Comparison of ENCODE assay signal across 9 cellular contexts in genomic region chr17:37067555-37068111, GRCh38.
DNase-seq lines count a peak whose midpoint lies in the region; ATAC-seq and TF ChIP-seq lines count a peak whose summit lies in the region.
"Had no signal": no experiment of that assay in that cellular context is flagged by ENCODE, and none has a peak within 500 bp of the region (broad histone marks: within the 10 kb centered on the region; RNA-seq: fewer than 3 reads in every experiment).

No MANE protein-coding gene starts in this region.

- H3K9me3 Mint-ChIP-seq in HFFc6 (no peaks in the 10 kb centered on the region), immature natural killer cell (no peaks in the 10 kb centered on the region)
- no peaks in the 10 kb centered on the region for H3K9me3 Mint-ChIP-seq in activated naive CD4-positive, alpha-beta T cell treated with anti-CD3 and anti-CD28 coated beads for 36 hours
- H3K9me3 Mint-ChIP-seq: activated naive CD4-positive, alpha-beta T cell treated with anti-CD3 and anti-CD28 coated beads, Interleukin-2, amount 50 U/mL, for 72 hours had no signal

- H3K36me3 ChIP-seq in right atrium auricular region (no peaks in the 10 kb centered on the region), smooth muscle cell (ENCODE audit: low read depth) (no peaks in the 10 kb centered on the region)

- H3K4me2 ChIP-seq in smooth muscle cell: peak overlapping the region; percentile 36

- H3K27me3 ChIP-seq in right atrium auricular region: no peaks in the 10 kb centered on the region
- no peaks in the 10 kb centered on the region for H3K27me3 ChIP-seq in smooth muscle cell (ENCODE audit: low read depth)

- H3K79me2 ChIP-seq in smooth muscle cell (ENCODE audit: low read depth): no peaks in the 10 kb centered on the region

- no peak for TF ChIP-seq CTCF in HFFc6 (IDR thresholded peaks at IDR 0.05)
- no peak for TF ChIP-seq CTCF in right atrium auricular region (IDR thresholded peaks at IDR 0.05)
- TF ChIP-seq CTCF in smooth muscle cell (IDR thresholded peaks at IDR 0.05; ENCODE audit: borderline replicate concordance, insufficient read depth, poor library complexity, severe bottlenecking): no peak

- CTCF ChIA-PET in activated naive CD4-positive, alpha-beta T cell treated with anti-CD3 and anti-CD28 coated beads for 36 hours (lab: Charles Lee): interaction anchor here (1.0 kb wide), 1 partner anchor 20 kb away, joined by 4 read pairs; no protein-coding TSS in a partner anchor

- H3K27ac ChIP-seq in right atrium auricular region (no peak overlapping the region), smooth muscle cell (ENCODE audit: low read depth) (no peak overlapping the region)

- H3K9ac ChIP-seq in smooth muscle cell (ENCODE audit: low read depth): no peak overlapping the region

- DNase-seq in HFFc6 (peak; percentile 74), T1000 (lab: John Stamatoyannopoulos, UW) (peak; percentile 74), right atrium auricular region (ENCODE audit: low spot score) (peak; percentile 60), smooth muscle cell (lab: John Stamatoyannopoulos, UW; ENCODE audit: unreplicated experiment) (no peak), cerebellar cortex (ENCODE audit: low spot score) (no peak), immature natural killer cell (no peak)
- no peak for DNase-seq in activated naive CD4-positive, alpha-beta T cell treated with anti-CD3 and anti-CD28 coated beads for 36 hours

- H3K36me3 Mint-ChIP-seq in HFFc6 (ENCODE audit: low read depth) (no peaks in the 10 kb centered on the region), immature natural killer cell (no peaks in the 10 kb centered on the region)
- no peaks in the 10 kb centered on the region for H3K36me3 Mint-ChIP-seq in activated naive CD4-positive, alpha-beta T cell treated with anti-CD3 and anti-CD28 coated beads for 36 hours (ENCODE audit: low read depth)
- H3K36me3 Mint-ChIP-seq: activated naive CD4-positive, alpha-beta T cell treated with anti-CD3 and anti-CD28 coated beads, Interleukin-2, amount 50 U/mL, for 72 hours had no signal

- ATAC-seq in GM21528 (IDR thresholded peaks at IDR 0.05; ENCODE audit: low FRiP score, unreplicated experiment): no peak

- H3K9me3 ChIP-seq in right atrium auricular region: no peaks in the 10 kb centered on the region
- no peaks in the 10 kb centered on the region for H3K9me3 ChIP-seq in smooth muscle cell (replicated peaks; ENCODE audit: low read depth)

- no peak overlapping the region for H2AFZ ChIP-seq in smooth muscle cell (ENCODE audit: low read depth)

- peaks cover 12% of the 10 kb centered on the region for H3K4me1 Mint-ChIP-seq in HFFc6 (ENCODE audit: low read depth)
- no peaks in the 10 kb centered on the region for H3K4me1 Mint-ChIP-seq in activated naive CD4-positive, alpha-beta T cell treated with anti-CD3 and anti-CD28 coated beads for 36 hours (ENCODE audit: low read depth)
- H3K4me1 Mint-ChIP-seq in immature natural killer cell: no peaks in the 10 kb centered on the region

- H3K27ac Mint-ChIP-seq in HFFc6: no peak overlapping the region
- no peak overlapping the region for H3K27ac Mint-ChIP-seq in activated naive CD4-positive, alpha-beta T cell treated with anti-CD3 and anti-CD28 coated beads for 36 hours
- peak overlapping the region in 1 of 6 donors; percentile 66 for H3K27ac Mint-ChIP-seq in immature natural killer cell
- H3K27ac Mint-ChIP-seq: activated naive CD4-positive, alpha-beta T cell treated with anti-CD3 and anti-CD28 coated beads, Interleukin-2, amount 50 U/mL, for 72 hours had no signal

- WGBS in smooth muscle cell (ENCODE audit: low lambda C conversion rate): 51% methylated on average over 13 of the region's 13 CpGs

- H3K4me3 Mint-ChIP-seq in HFFc6 (no peak overlapping the region), immature natural killer cell (no peak overlapping the region)
- no peak overlapping the region for H3K4me3 Mint-ChIP-seq in activated naive CD4-positive, alpha-beta T cell treated with anti-CD3 and anti-CD28 coated beads for 36 hours

- intact Hi-C loops in activated naive CD4-positive, alpha-beta T cell treated with anti-CD3 and anti-CD28 coated beads for 36 hours (cut with micrococcal nuclease): no loop called here

- H4K20me1 ChIP-seq in smooth muscle cell (ENCODE audit: low read depth): no peaks in the 10 kb centered on the region

- no peaks in the 10 kb centered on the region for H3F3A ChIP-seq in smooth muscle cell (ENCODE audit: low read depth)

- H3K4me1 ChIP-seq in right atrium auricular region (no peaks in the 10 kb centered on the region), smooth muscle cell (ENCODE audit: low read depth) (no peaks in the 10 kb centered on the region)

- H3K4me3 ChIP-seq in right atrium auricular region: no peak overlapping the region
- H3K4me3 ChIP-seq in smooth muscle cell: no peak overlapping the region

- H3K27me3 Mint-ChIP-seq in HFFc6 (ENCODE audit: insufficient read depth) (peaks cover 16% of the 10 kb centered on the region), immature natural killer cell (ENCODE audit: low read depth in 3 of 3) (peaks cover 0 to 4% (median 1%) of the 10 kb centered on the region in 3 donors)
- H3K27me3 Mint-ChIP-seq in activated naive CD4-positive, alpha-beta T cell treated with anti-CD3 and anti-CD28 coated beads for 36 hours (ENCODE audit: low read depth): no peaks in the 10 kb centered on the region

Comparison
In these comparisons a context has a peak if more than half of its experiments do, and no peak if none do; other contexts are left out.
1. DNase-seq: peak in HFFc6 (single experiment), T1000 (single experiment) and right atrium auricular region (single experiment); none in smooth muscle cell (single experiment), cerebellar cortex (single experiment), activated naive CD4-positive, alpha-beta T cell treated with anti-CD3 and anti-CD28 coated beads for 36 hours (single experiment) and immature natural killer cell (0 of 3).